34 cellular contexts compared by ENCODE assay signal in genomic region chr11:72136677-72137255, GRCh38. TPM values are rescaled to one million over a fixed set of nuclear protein-coding genes. Genes with fewer than 3 reads are reported as not detected.
A peak's percentile ranks its signal among the peaks of the same experiment; 100 is the strongest.
DNase-seq lines count a peak whose midpoint lies in the region; ATAC-seq, FAIRE-seq and TF ChIP-seq lines count a peak whose summit lies in the region.
"Had no signal": no experiment of that assay in that cellular context is flagged by ENCODE, and none has a peak within 500 bp of the region (broad histone marks: within the 10 kb centered on the region; RNA-seq: fewer than 3 reads in every experiment).

No MANE protein-coding gene starts in this region.

- ATAC-seq in A549: no peak
- no peak for ATAC-seq in right cardiac atrium
- ATAC-seq in HG02973 (IDR thresholded peaks at IDR 0.05; ENCODE audit: unreplicated experiment): no peak
- ATAC-seq: activated CD8-positive, alpha-beta memory T cell treated with anti-CD3 and anti-CD28 coated beads, Interleukin-2, amount 10 ng/mL, durations not matched to agents 7 days and 5 days; naive thymus-derived CD4-positive, alpha-beta T cell had no signal

- TF ChIP-seq EP300 in A549 (IDR thresholded peaks at IDR 0.05): no peak
- no peak for TF ChIP-seq EP300 in ovary (IDR thresholded peaks at IDR 0.05)

- no peaks in the 10 kb centered on the region for H3K36me3 ChIP-seq in ovary
- H3K36me3 ChIP-seq: ascending aorta, BLaER1, heart left ventricle, right lobe of liver had no signal

- H3K9me3 ChIP-seq in A549: no peaks in the 10 kb centered on the region
- no peaks in the 10 kb centered on the region for H3K9me3 ChIP-seq in ovary
- H3K9me3 ChIP-seq in right cardiac atrium (ENCODE audit: control insufficient read depth, low read length): no peaks in the 10 kb centered on the region
- H3K9me3 ChIP-seq: ascending aorta, BLaER1, heart left ventricle, right lobe of liver had no signal

- H3K4me3 ChIP-seq in A549 (no peak overlapping the region), epithelial cell of esophagus (ENCODE audit: low read length) (no peak overlapping the region), ovary (no peak overlapping the region), right cardiac atrium (ENCODE audit: low read length) (no peak overlapping the region)
- H3K4me3 ChIP-seq: ascending aorta, BLaER1, dorsolateral prefrontal cortex, GM23338, heart left ventricle, right lobe of liver had no signal

- TF ChIP-seq CTCF in A549 (IDR thresholded peaks at IDR 0.05): no peak
- no peak for TF ChIP-seq CTCF in epithelial cell of esophagus (IDR thresholded peaks at IDR 0.05; ENCODE audit: insufficient read depth, low read depth, low read length, missing control alignments)
- TF ChIP-seq CTCF in ovary (IDR thresholded peaks at IDR 0.05): no peak

- WGBS in A549 (ENCODE audit: missing lambda C conversion rate): 78% methylated on average over 4 of the region's 4 CpGs
- WGBS in ovary, 3 donors: 84 to 91% (median 86%) methylated on average over 4 of the region's 4 CpGs
- 76% methylated on average over 4 of the region's 4 CpGs for WGBS in right cardiac atrium

- FAIRE-seq in A549 (lab: Jason Lieb, UNC): peak; percentile 13
- FAIRE-seq in HTR-8/SVneo (lab: Jason Lieb, UNC): peak; percentile 73
- FAIRE-seq: endothelial cell of umbilical vein, TTC549 had no signal

- H3K4me1 ChIP-seq in A549 (peaks cover 9% of the 10 kb centered on the region; the same call in 2 of the 3 replicates), ovary (ENCODE audit: insufficient read depth) (no peaks in the 10 kb centered on the region), right cardiac atrium (ENCODE audit: control insufficient read depth, insufficient read depth, low read length) (no peaks in the 10 kb centered on the region)
- H3K4me1 ChIP-seq: ascending aorta, BLaER1, right lobe of liver had no signal

- H3K27ac ChIP-seq in A549 (no peak overlapping the region), ovary (no peak overlapping the region), right cardiac atrium (ENCODE audit: low read length) (no peak overlapping the region)
- H3K27ac ChIP-seq: ascending aorta, BLaER1, dorsolateral prefrontal cortex, heart left ventricle, right lobe of liver had no signal

- POLR2A ChIA-PET in A549 (lab: Yijun Ruan, JAX): no interaction called here

- CTCF ChIA-PET in A549 (lab: Yijun Ruan, JAX): no interaction called here

- DNase-seq in A549 (ENCODE audit: low read depth in 1 of 2, low spot score in 1 of 2) (no peak), HTR-8/SVneo (ENCODE audit: insufficient read length, low spot score) (no peak), epithelial cell of esophagus (ENCODE audit: low read depth) (peak; percentile 66), renal cortical epithelial cell (ENCODE audit: low read depth) (peak; percentile 11), ovary (no peak), right cardiac atrium (no peak), NCI-H446 treated with DMSO at 0.1 percent for 48 hours (lab: John Stamatoyannopoulos, UW) (no peak)
- DNase-seq: activated CD4-positive, alpha-beta T cell treated with anti-CD3 and anti-CD28 coated beads for 1 hour; activated CD8-positive, alpha-beta memory T cell treated with anti-CD3 and anti-CD28 coated beads, Interleukin-2, amount 10 ng/mL, durations not matched to agents 7 days and 5 days; central memory CD4-positive, alpha-beta T cell; COR-L47; DMS79; dorsolateral prefrontal cortex; GF-D8; heart left ventricle; left cardiac atrium; mesendoderm; naive thymus-derived CD4-positive, alpha-beta T cell; NCI-H1092; NCI-H187 treated with DMSO at 0.1 percent for 48 hours; NCI-H69 had no signal

- H3K4me2 ChIP-seq in A549: no peak overlapping the region
- H3K4me2 ChIP-seq: BLaER1, GM23338 had no signal

- TF ChIP-seq POLR2A in A549 (IDR thresholded peaks at IDR 0.05; ENCODE audit: low read length) (no peak), ovary (IDR thresholded peaks at IDR 0.05) (no peak)

- no peak for TF ChIP-seq RAD21 in A549 (conservative IDR thresholded peaks at IDR 0.05 in 1 of 2, IDR thresholded peaks at IDR 0.05 in 1 of 2)

- H3K27me3 ChIP-seq in ovary (no peaks in the 10 kb centered on the region), right cardiac atrium (ENCODE audit: control insufficient read depth, insufficient read depth) (no peaks in the 10 kb centered on the region)
- H3K27me3 ChIP-seq: ascending aorta, BLaER1, dorsolateral prefrontal cortex, right lobe of liver had no signal

- intact Hi-C loops in ovary (cut with DNase I): loop anchor here in 1 of 4 donors (10.0 kb wide), 1 partner anchor 162 kb away; no protein-coding TSS in a partner anchor
- intact Hi-C loops in right cardiac atrium (cut with DNase I): no loop called here

TF ChIP-seq in A549, 52 proteins besides CTCF, POLR2A, EP300 and RAD21 (continues in another document):
- no peak for TF ChIP-seq CHD2 (IDR thresholded peaks at IDR 0.05; ENCODE audit: low read length, partially characterized antibody)
- no peak for TF ChIP-seq ZC3H11A (IDR thresholded peaks at IDR 0.05)
- no peak for TF ChIP-seq ZSCAN20 (CRISPR knock-in tag; IDR thresholded peaks at IDR 0.05)
- TF ChIP-seq MAFK (IDR thresholded peaks at IDR 0.05; ENCODE audit: partially characterized antibody): no peak
- no peak for TF ChIP-seq MYC (IDR thresholded peaks at IDR 0.05; ENCODE audit: borderline replicate concordance, low read length)
- no peak for TF ChIP-seq SMC3 (IDR thresholded peaks at IDR 0.05)
- no peak for TF ChIP-seq PHF8 (IDR thresholded peaks at IDR 0.05; ENCODE audit: borderline replicate concordance, low read depth)
- TF ChIP-seq ZFP36 (IDR thresholded peaks at IDR 0.05; ENCODE audit: borderline replicate concordance, partially characterized antibody): no peak

RNA-seq across cellular contexts. Expression of gene FOLR3, which starts 1.2 kb away (rescaled TPM):
- not detected in 2 replicates for polyA plus RNA-seq in A549 (2011; rRNA removed)
- 0.14 TPM in 1 of 2 replicates, not detected in the other for polyA plus RNA-seq in A549 (2012; cell fraction: cytosol; rRNA removed)
- 0.06 TPM in 1 of 2 replicates, not detected in the other for polyA plus RNA-seq in A549 (2012; cell fraction: nucleus; rRNA removed)
- polyA plus RNA-seq in A549 (2017; fragmentation: RNase III; extraction: RNeasy Plus Mini Kit Qiagen cat#74134 plus additional on column Dnase treatment): 0.29 to 0.36 TPM in 2 of 3 replicates, not detected in the other
- polyA minus RNA-seq in A549 (2011; rRNA and poly(A)+ RNA removed): not detected in 2 replicates
- 1.9 and 7.6 TPM in 2 replicates for total RNA-seq in renal cortical epithelial cell
- total RNA-seq in ovary: not detected
- not detected for polyA plus RNA-seq in ovary
- 1 to 10 TPM in 2 of 4 donors, under 1 TPM in 1, not detected in 1; 0.49 to 1.2 (median 1.1) TPM for total RNA-seq in right cardiac atrium
- not detected for polyA plus RNA-seq in right cardiac atrium
- total RNA-seq: activated CD8-positive, alpha-beta memory T cell treated with anti-CD3 and anti-CD28 coated beads, Interleukin-2, amount 10 ng/mL, durations not matched to agents 7 days and 5 days; activated T-helper 1 cell treated with anti-CD3 and anti-CD28 coated beads, Interleukin-12 subunit alpha, Interleukin-12 subunit beta, Interleukin-2, Interleukin-4 antibody, amounts not matched to agents 30 ng/mL and 10 ng/mL and 1 ng/mL, durations not matched to agents 14 hours and 24 hours and 36 hours; ascending aorta; endothelial cell of umbilical vein; GM23338; SK-MEL-5; ureter had no signal
- polyA plus RNA-seq: endothelial cell of umbilical vein; GM23338; naive thymus-derived CD4-positive, alpha-beta T cell had no signal

RNA-seq across cellular contexts. Expression of gene ANAPC15, which starts 24.3 kb away (rescaled TPM):
- polyA plus RNA-seq in A549 (2011; rRNA removed) (48.5 and 88.2 TPM in 2 replicates), A549 (2017; fragmentation: RNase III; extraction: RNeasy Plus Mini Kit Qiagen cat#74134 plus additional on column Dnase treatment) (96.2 to 103 TPM (median 97.5 TPM) in 3 replicates), ovary (10 to 100 TPM; 30.5 to 44.4 TPM), right cardiac atrium (77.7 TPM)
- 92.8 and 123 TPM in 2 replicates for polyA plus RNA-seq in A549 (2012; cell fraction: cytosol; rRNA removed)
- 38.6 and 44.0 TPM in 2 replicates for polyA plus RNA-seq in A549 (2012; cell fraction: nucleus; rRNA removed)
- 43.8 and 49.8 TPM in 2 replicates for polyA minus RNA-seq in A549 (2011; rRNA and poly(A)+ RNA removed)
- total RNA-seq in renal cortical epithelial cell (17.2 and 21.5 TPM in 2 replicates), ovary (10 to 100 TPM; 11.1 to 28.4 (median 20.8) TPM), right cardiac atrium (10 to 100 TPM; 36.3 to 50.1 (median 40.0) TPM)
- total RNA-seq: ascending aorta had no signal

RNA-seq across cellular contexts. Expression of gene TOMT, which starts 31.0 kb away (rescaled TPM):
- polyA plus RNA-seq in A549 (2011; rRNA removed) (not detected in 2 replicates), A549 (2017; fragmentation: RNase III; extraction: RNeasy Plus Mini Kit Qiagen cat#74134 plus additional on column Dnase treatment) (not detected in 3 replicates), ovary (not detected), right cardiac atrium (not detected)
- 0.06 and 0.09 TPM in 2 replicates for polyA plus RNA-seq in A549 (2012; cell fraction: cytosol; rRNA removed)
- polyA plus RNA-seq in A549 (2012; cell fraction: nucleus; rRNA removed): 1.8 and 1.9 TPM in 2 replicates
- not detected in 2 replicates for polyA minus RNA-seq in A549 (2011; rRNA and poly(A)+ RNA removed)
- total RNA-seq in renal cortical epithelial cell (not detected in 2 replicates), ovary (not detected), right cardiac atrium (not detected)
- total RNA-seq: activated T-helper 1 cell treated with anti-CD3 and anti-CD28 coated beads, Interleukin-12 subunit alpha, Interleukin-12 subunit beta, Interleukin-2, Interleukin-4 antibody, amounts not matched to agents 30 ng/mL and 10 ng/mL and 1 ng/mL, durations not matched to agents 14 hours and 24 hours and 36 hours; ascending aorta; endothelial cell of umbilical vein; fibroblast of villous mesenchyme; GM23338; left cardiac atrium; omental fat pad; SK-MEL-5; subcutaneous adipose tissue; ureter had no signal
- polyA plus RNA-seq: endothelial cell of umbilical vein; GM23338; heart left ventricle; naive thymus-derived CD4-positive, alpha-beta T cell had no signal

RNA-seq across cellular contexts. Expression of gene LAMTOR1, which starts 33.7 kb away (rescaled TPM):
- polyA plus RNA-seq in A549 (2011; rRNA removed) (66.1 and 85.8 TPM in 2 replicates), A549 (2017; fragmentation: RNase III; extraction: RNeasy Plus Mini Kit Qiagen cat#74134 plus additional on column Dnase treatment) (109 to 119 TPM (median 114 TPM) in 3 replicates), ovary (100 to 1,000 TPM; 110 to 118 TPM), right cardiac atrium (124 TPM)
- polyA plus RNA-seq in A549 (2012; cell fraction: cytosol; rRNA removed): 149 and 169 TPM in 2 replicates
- 92.6 and 120 TPM in 2 replicates for polyA plus RNA-seq in A549 (2012; cell fraction: nucleus; rRNA removed)
- polyA minus RNA-seq in A549 (2011; rRNA and poly(A)+ RNA removed): 110 and 172 TPM in 2 replicates
- total RNA-seq in renal cortical epithelial cell (77.4 and 82.0 TPM in 2 replicates), ovary (10 to 100 TPM; 64.0 to 99.7 (median 71.0) TPM), right cardiac atrium (10 to 100 TPM; 70.7 to 88.5 (median 80.7) TPM)

RNA-seq across cellular contexts. Expression of gene FOLR1, which starts 55.2 kb away (rescaled TPM):
- polyA plus RNA-seq in A549 (2011; rRNA removed) (0.22 and 0.25 TPM in 2 replicates), A549 (2017; fragmentation: RNase III; extraction: RNeasy Plus Mini Kit Qiagen cat#74134 plus additional on column Dnase treatment) (0.08 to 0.12 TPM (median 0.09 TPM) in 3 replicates), ovary (10 to 100 TPM in 1 of 2 donors, under 1 TPM in 1; 0.31 to 10.3 TPM), right cardiac atrium (0.18 TPM)
- 0.08 and 0.13 TPM in 2 replicates for polyA plus RNA-seq in A549 (2012; cell fraction: cytosol; rRNA removed)
- polyA plus RNA-seq in A549 (2012; cell fraction: nucleus; rRNA removed): 0.19 and 0.42 TPM in 2 replicates
- polyA minus RNA-seq in A549 (2011; rRNA and poly(A)+ RNA removed): not detected in 2 replicates
- total RNA-seq in renal cortical epithelial cell (23.3 and 108 TPM in 2 replicates), ovary (100 to 1,000 TPM in 1 of 7 donors, 10 to 100 TPM in 1, 1 to 10 TPM in 3, under 1 TPM in 1, not detected in 1; 0.35 to 108 (median 4.3) TPM), right cardiac atrium (under 1 TPM in 2 of 4 donors, not detected in 2; 0.26 to 0.32 TPM)
- total RNA-seq: activated CD8-positive, alpha-beta memory T cell treated with anti-CD3 and anti-CD28 coated beads, Interleukin-2, amount 10 ng/mL, durations not matched to agents 7 days and 5 days; activated T-helper 1 cell treated with anti-CD3 and anti-CD28 coated beads, Interleukin-12 subunit alpha, Interleukin-12 subunit beta, Interleukin-2, Interleukin-4 antibody, amounts not matched to agents 30 ng/mL and 10 ng/mL and 1 ng/mL, durations not matched to agents 14 hours and 24 hours and 36 hours; ascending aorta; endothelial cell of umbilical vein; fibroblast of villous mesenchyme; GM23338; left cardiac atrium; naive thymus-derived CD4-positive, alpha-beta T cell; omental fat pad; right lobe of liver; SK-MEL-5; subcutaneous adipose tissue had no signal
- polyA plus RNA-seq: endothelial cell of umbilical vein; naive thymus-derived CD4-positive, alpha-beta T cell had no signal

Comparison
In these comparisons a context has a peak if more than half of its experiments do, and no peak if none do; other contexts are left out.
1. DNase-seq: peak in epithelial cell of esophagus (single experiment) and renal cortical epithelial cell (single experiment); none in A549 (0 of 2), HTR-8/SVneo (single experiment), ovary (0 of 5), right cardiac atrium (0 of 3) and NCI-H446 treated with DMSO at 0.1 percent for 48 hours (single experiment).